Comparison of ENCODE assay signal across 1 cellular context in genomic region chr9:82604947-82605656, GRCh38.
TF ChIP-seq lines count a peak whose summit lies in the region.

No MANE protein-coding gene starts in this region.

TF ChIP-seq in HepG2, 621 proteins besides CTCF, POLR2A, EP300 and RAD21 (continued from another document and continues in another):
- TF ChIP-seq NR2F6 (IDR thresholded peaks at IDR 0.05), result no peak
- TF ChIP-seq NR2F6 (CRISPR knock-in tag; IDR thresholded peaks at IDR 0.05), result peak; percentile 75
- TF ChIP-seq ZNF235 (CRISPR knock-in tag; IDR thresholded peaks at IDR 0.05; ENCODE audit: borderline replicate concordance), result no peak
- TF ChIP-seq ZNF615 (CRISPR knock-in tag; IDR thresholded peaks at IDR 0.05; ENCODE audit: borderline replicate concordance), result no peak
- 0 out of 2 replicates have a peak, but pooled peaks have one; percentile 26 for TF ChIP-seq FOSL2 (CRISPR knock-in tag; IDR thresholded peaks at IDR 0.05)
- no peak for TF ChIP-seq IKZF1 (IDR thresholded peaks at IDR 0.05)
- no peak for TF ChIP-seq ATF6 (CRISPR knock-in tag; conservative IDR thresholded peaks at IDR 0.05)
- TF ChIP-seq FOXP4 (CRISPR knock-in tag; IDR thresholded peaks at IDR 0.05), result peak; percentile 60
- no peak for TF ChIP-seq KDM2A (CRISPR knock-in tag; IDR thresholded peaks at IDR 0.05; ENCODE audit: borderline replicate concordance, low read depth)
- no peak for TF ChIP-seq ZBTB7A (CRISPR knock-in tag; IDR thresholded peaks at IDR 0.05)
- TF ChIP-seq ZNF597 (CRISPR knock-in tag; IDR thresholded peaks at IDR 0.05), result no peak
- no peak for TF ChIP-seq EEA1 (CRISPR knock-in tag; IDR thresholded peaks at IDR 0.05; ENCODE audit: borderline replicate concordance)
- TF ChIP-seq ZNF121 (CRISPR knock-in tag; IDR thresholded peaks at IDR 0.05), result no peak
- no peak for TF ChIP-seq CCAR2 (optimal IDR thresholded peaks at IDR 0.05; ENCODE audit: low read depth, low read length)
- TF ChIP-seq NPAS2 (CRISPR knock-in tag; IDR thresholded peaks at IDR 0.05; ENCODE audit: borderline replicate concordance), result no peak
- no peak for TF ChIP-seq SATB2 (CRISPR knock-in tag; IDR thresholded peaks at IDR 0.05)
- no peak for TF ChIP-seq ATF3 (CRISPR knock-in tag; IDR thresholded peaks at IDR 0.05)
- TF ChIP-seq ZNF510 (CRISPR knock-in tag; IDR thresholded peaks at IDR 0.05; ENCODE audit: low read depth), result no peak
- no peak for TF ChIP-seq ZNF674 (CRISPR knock-in tag; IDR thresholded peaks at IDR 0.05; ENCODE audit: low read depth)
- peak; percentile 79 for TF ChIP-seq HNF4G (IDR thresholded peaks at IDR 0.05; ENCODE audit: borderline replicate concordance, low read depth, low read length)
- TF ChIP-seq HNF4G (CRISPR knock-in tag; IDR thresholded peaks at IDR 0.05; ENCODE audit: borderline replicate concordance, low read depth), result no peak
- peak; percentile 72 for TF ChIP-seq RARA (CRISPR knock-in tag; IDR thresholded peaks at IDR 0.05)
- 0 out of 2 replicates have a peak, but pooled peaks have one; percentile 23 for TF ChIP-seq MIER2 (CRISPR knock-in tag; IDR thresholded peaks at IDR 0.05)
- no peak for TF ChIP-seq ATF5 (CRISPR knock-in tag; IDR thresholded peaks at IDR 0.05; ENCODE audit: low read depth)
- TF ChIP-seq ZNF879 (CRISPR knock-in tag; IDR thresholded peaks at IDR 0.05), result no peak
- peak; percentile 22; the same call in 1 of the 2 replicates for TF ChIP-seq ZFX (CRISPR knock-in tag; IDR thresholded peaks at IDR 0.05; ENCODE audit: low read depth)
- TF ChIP-seq ZNF557 (CRISPR knock-in tag; IDR thresholded peaks at IDR 0.05), result no peak
- TF ChIP-seq FOSL1 (CRISPR knock-in tag; IDR thresholded peaks at IDR 0.05; ENCODE audit: borderline replicate concordance), result no peak
- TF ChIP-seq HNF1B (CRISPR knock-in tag; IDR thresholded peaks at IDR 0.05), result peak; percentile 27; the same call in 1 of the 2 replicates
- peak; percentile 44; the same call in 1 of the 2 replicates for TF ChIP-seq ELF3 (CRISPR knock-in tag; IDR thresholded peaks at IDR 0.05)
- TF ChIP-seq POGZ (CRISPR knock-in tag; IDR thresholded peaks at IDR 0.05), result no peak
- TF ChIP-seq SNAPC5 (CRISPR knock-in tag; IDR thresholded peaks at IDR 0.05; ENCODE audit: borderline replicate concordance), result no peak
- no peak for TF ChIP-seq HDAC6 (IDR thresholded peaks at IDR 0.05; ENCODE audit: low read depth, low read length)
- no peak for TF ChIP-seq GATA4 (IDR thresholded peaks at IDR 0.05; ENCODE audit: borderline replicate concordance, low read depth)
- TF ChIP-seq ZNF703 (CRISPR knock-in tag; IDR thresholded peaks at IDR 0.05; ENCODE audit: borderline replicate concordance), result no peak
- TF ChIP-seq SP5 (CRISPR knock-in tag; IDR thresholded peaks at IDR 0.05; ENCODE audit: borderline replicate concordance, low read depth), result no peak
- TF ChIP-seq ZNF292 (CRISPR knock-in tag; IDR thresholded peaks at IDR 0.05; ENCODE audit: borderline replicate concordance, low read depth), result 0 out of 2 replicates have a peak, but pooled peaks have one; percentile 35
- no peak for TF ChIP-seq CC2D1A (CRISPR knock-in tag; IDR thresholded peaks at IDR 0.05)
- no peak for TF ChIP-seq ZFP90 (CRISPR knock-in tag; IDR thresholded peaks at IDR 0.05; ENCODE audit: borderline replicate concordance)
- TF ChIP-seq PAXIP1 (CRISPR knock-in tag; conservative IDR thresholded peaks at IDR 0.05), result peak; percentile 88
- no peak for TF ChIP-seq KLF6 (CRISPR knock-in tag; IDR thresholded peaks at IDR 0.05)
- TF ChIP-seq THAP11 (CRISPR knock-in tag; IDR thresholded peaks at IDR 0.05), result no peak
- peak; percentile 67 for TF ChIP-seq SOX5 (CRISPR knock-in tag; IDR thresholded peaks at IDR 0.05; ENCODE audit: borderline replicate concordance)
- TF ChIP-seq BCL6 (CRISPR knock-in tag; IDR thresholded peaks at IDR 0.05), result peak; percentile 72; the same call in 1 of the 2 replicates
- peak; percentile 88 for TF ChIP-seq HDAC2 (CRISPR knock-in tag; IDR thresholded peaks at IDR 0.05)
- TF ChIP-seq NR2F1 (CRISPR knock-in tag; IDR thresholded peaks at IDR 0.05), result peak in 1 of 2 experiments; percentile 50; a peak in 1 of 4 replicates
- peak; percentile 44; the same call in 1 of the 2 replicates for TF ChIP-seq ZNF205 (CRISPR knock-in tag; IDR thresholded peaks at IDR 0.05)
- peak; percentile 40 for TF ChIP-seq TCF7 (IDR thresholded peaks at IDR 0.05; ENCODE audit: low read depth)
- TF ChIP-seq SOX13 (IDR thresholded peaks at IDR 0.05), result no peak
- TF ChIP-seq SOX13 (CRISPR knock-in tag; conservative IDR thresholded peaks at IDR 0.05 in 1 of 2, IDR thresholded peaks at IDR 0.05 in 1 of 2), result peak in 1 of 2 experiments; percentile 63; a peak in 2 of 4 replicates
- TF ChIP-seq ZNF556 (CRISPR knock-in tag; IDR thresholded peaks at IDR 0.05; ENCODE audit: borderline replicate concordance), result peak; percentile 31; the same call in 1 of the 2 replicates
- TF ChIP-seq HCFC1 (IDR thresholded peaks at IDR 0.05; ENCODE audit: low read depth, low read length), result no peak
- no peak for TF ChIP-seq ZNF335 (CRISPR knock-in tag; IDR thresholded peaks at IDR 0.05)
- 0 out of 2 replicates have a peak, but pooled peaks have one; percentile 19 for TF ChIP-seq HOMEZ (CRISPR knock-in tag; IDR thresholded peaks at IDR 0.05; ENCODE audit: low read depth)
- TF ChIP-seq ZGPAT (CRISPR knock-in tag; IDR thresholded peaks at IDR 0.05), result 0 out of 2 replicates have a peak, but pooled peaks have one; percentile 41
- TF ChIP-seq ZNF160 (CRISPR knock-in tag; IDR thresholded peaks at IDR 0.05), result no peak
